ENCODE assay signal across 21 cellular contexts in the genomic region with DNA sequence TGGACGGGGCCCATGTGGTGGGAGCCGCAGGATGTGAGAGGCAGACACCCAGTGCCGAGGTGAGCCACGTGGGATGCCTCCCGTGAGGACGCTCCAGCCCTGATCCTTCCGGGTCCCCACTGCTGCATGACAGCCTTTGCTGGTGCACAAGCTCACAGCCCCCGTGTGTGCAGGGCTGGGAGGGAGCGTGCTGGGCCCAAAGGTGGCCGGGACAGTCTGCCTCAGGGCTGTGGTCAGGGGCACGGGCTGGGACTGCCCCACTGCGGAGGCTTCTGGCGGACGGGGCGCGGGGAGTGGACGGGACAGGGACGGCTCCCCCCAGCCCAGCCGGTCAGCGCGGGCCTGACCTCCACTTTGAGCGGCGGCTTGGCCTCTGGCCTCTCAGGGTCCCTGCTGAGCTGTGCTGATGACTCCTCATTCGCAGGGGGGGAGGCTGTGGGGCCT. TPM values are rescaled to one million over a fixed set of nuclear protein-coding genes. Genes with fewer than 3 reads are reported as not detected.
DNase-seq lines count a peak whose midpoint lies in the region; ATAC-seq, FAIRE-seq and TF ChIP-seq lines count a peak whose summit lies in the region.
"Had no signal": no experiment of that assay in that cellular context is flagged by ENCODE, and none has a peak within 500 bp of the region (broad histone marks: within the 10 kb centered on the region; RNA-seq: fewer than 3 reads in every experiment).

No MANE protein-coding gene starts in this region.

- no peaks in the 10 kb centered on the region for H3K9me3 Mint-ChIP-seq in natural killer cell treated with Interleukin-12 subunit alpha and Interleukin-12 subunit beta and Interleukin-15 and Interleukin-18, amount 100 ng/mL, for 72 hours
- H3K9me3 Mint-ChIP-seq in natural killer cell, result no peaks in the 10 kb centered on the region
- no peaks in the 10 kb centered on the region for H3K9me3 Mint-ChIP-seq in effector memory CD8-positive, alpha-beta T cell
- no peaks in the 10 kb centered on the region for H3K9me3 Mint-ChIP-seq in neural crest cell
- H3K9me3 Mint-ChIP-seq: CD8-positive, alpha-beta T cell; HFFc6 had no signal

- DNase-seq in natural killer cell treated with Interleukin-12 subunit alpha and Interleukin-12 subunit beta and Interleukin-15 and Interleukin-18, amount 100 ng/mL, for 72 hours (ENCODE audit: low spot score), result no peak
- DNase-seq in natural killer cell (no peak), neural crest cell (ENCODE audit: low read depth, low spot score) (peak; percentile 25), frontal cortex (ENCODE audit: low spot score in 2 of 2) (no peak), AG08396 (ENCODE audit: low spot score) (no peak)
- no peak for DNase-seq in effector memory CD8-positive, alpha-beta T cell
- DNase-seq: ACHN, HFFc6, KBM-7, NCI-H1092, NCI-H1694, NCI-H2107, NCI-H226, NCI-H69, PC-9, SHP77 had no signal

- no peaks in the 10 kb centered on the region for H3K36me3 Mint-ChIP-seq in natural killer cell treated with Interleukin-12 subunit alpha and Interleukin-12 subunit beta and Interleukin-15 and Interleukin-18, amount 100 ng/mL, for 72 hours
- no peaks in the 10 kb centered on the region for H3K36me3 Mint-ChIP-seq in natural killer cell
- H3K36me3 Mint-ChIP-seq in effector memory CD8-positive, alpha-beta T cell (ENCODE audit: insufficient read depth), result peaks cover 15% of the 10 kb centered on the region
- H3K36me3 Mint-ChIP-seq in neural crest cell (ENCODE audit: low read depth), result no peaks in the 10 kb centered on the region
- H3K36me3 Mint-ChIP-seq: CD8-positive, alpha-beta T cell had no signal

- H3K4me3 Mint-ChIP-seq in natural killer cell treated with Interleukin-12 subunit alpha and Interleukin-12 subunit beta and Interleukin-15 and Interleukin-18, amount 100 ng/mL, for 72 hours, result peak overlapping the region; percentile 32
- H3K4me3 Mint-ChIP-seq in natural killer cell, result no peak overlapping the region
- peak overlapping the region; percentile 64 to 70 for H3K4me3 Mint-ChIP-seq in effector memory CD8-positive, alpha-beta T cell
- peak overlapping the region; percentile 11 for H3K4me3 Mint-ChIP-seq in neural crest cell
- H3K4me3 Mint-ChIP-seq: B cell; CD8-positive, alpha-beta T cell; HFFc6 had no signal

- no peak for FAIRE-seq in frontal cortex (lab: Jason Lieb, UNC)
- FAIRE-seq: HTR-8/SVneo had no signal

- peaks cover 19 to 27% of the 10 kb centered on the region in 2 donors for H3K4me1 Mint-ChIP-seq in natural killer cell treated with Interleukin-12 subunit alpha and Interleukin-12 subunit beta and Interleukin-15 and Interleukin-18, amount 100 ng/mL, for 72 hours (ENCODE audit: low read depth in 2 of 2)
- H3K4me1 Mint-ChIP-seq in natural killer cell (peaks cover 20 to 29% of the 10 kb centered on the region in 2 donors), neural crest cell (peaks cover 24% of the 10 kb centered on the region)
- H3K4me1 Mint-ChIP-seq in effector memory CD8-positive, alpha-beta T cell (ENCODE audit: low read depth in 2 of 2), result peaks cover 11 to 28% of the 10 kb centered on the region in 2 donors

- TF ChIP-seq CTCF in natural killer cell (IDR thresholded peaks at IDR 0.05) (no peak), neural crest cell (conservative IDR thresholded peaks at IDR 0.05) (no peak)

- no peak overlapping the region for H3K27ac Mint-ChIP-seq in natural killer cell treated with Interleukin-12 subunit alpha and Interleukin-12 subunit beta and Interleukin-15 and Interleukin-18, amount 100 ng/mL, for 72 hours
- H3K27ac Mint-ChIP-seq in natural killer cell (peak overlapping the region in 1 of 2 donors; percentile 27), neural crest cell (ENCODE audit: unreplicated experiment) (peak overlapping the region; percentile 37)
- no peak overlapping the region for H3K27ac Mint-ChIP-seq in effector memory CD8-positive, alpha-beta T cell
- H3K27ac Mint-ChIP-seq: CD8-positive, alpha-beta T cell; HFFc6 had no signal

- H3K27me3 Mint-ChIP-seq in natural killer cell treated with Interleukin-12 subunit alpha and Interleukin-12 subunit beta and Interleukin-15 and Interleukin-18, amount 100 ng/mL, for 72 hours, result no peaks in the 10 kb centered on the region
- H3K27me3 Mint-ChIP-seq in natural killer cell (ENCODE audit: low read depth in 2 of 2), result peaks cover 0 to 2% of the 10 kb centered on the region in 2 donors
- H3K27me3 Mint-ChIP-seq in effector memory CD8-positive, alpha-beta T cell, result no peaks in the 10 kb centered on the region
- no peaks in the 10 kb centered on the region for H3K27me3 Mint-ChIP-seq in neural crest cell (ENCODE audit: low read depth)

- intact Hi-C loops in natural killer cell (cut with micrococcal nuclease), result no loop called here

- no peak for ATAC-seq in natural killer cell treated with Interleukin-12 subunit alpha and Interleukin-12 subunit beta and Interleukin-15 and Interleukin-18, amount 100 ng/mL, for 72 hours
- no peak for ATAC-seq in natural killer cell
- ATAC-seq in effector memory CD8-positive, alpha-beta T cell (replicated peaks), result no peak
- ATAC-seq in GM18519 (IDR thresholded peaks at IDR 0.05; ENCODE audit: low FRiP score, unreplicated experiment), result no peak
- ATAC-seq in GM21423 (IDR thresholded peaks at IDR 0.05; ENCODE audit: unreplicated experiment), result no peak

RNA-seq across cellular contexts. Expression of a gene that starts 9.5 kb away (rescaled TPM):
- total RNA-seq in natural killer cell treated with Interleukin-12 subunit alpha and Interleukin-12 subunit beta and Interleukin-15 and Interleukin-18, amount 100 ng/mL, for 72 hours, result 100 to 1,000 TPM; 179 to 208 TPM
- total RNA-seq in natural killer cell (100 to 1,000 TPM; 227 to 390 (median 325) TPM), neural crest cell (14.7 and 18.2 TPM in 2 replicates), frontal cortex (45.2 TPM)
